In genomic region chr11:73203322-73203721, GRCh38 we compare ENCODE assay signal across 23 cellular contexts. TPM values are rescaled to one million over a fixed set of nuclear protein-coding genes. Genes with fewer than 3 reads are reported as not detected.
DNase-seq lines count a peak whose midpoint lies in the region; ATAC-seq and TF ChIP-seq lines count a peak whose summit lies in the region.
"Had no signal": no experiment of that assay in that cellular context is flagged by ENCODE, and none has a peak within 500 bp of the region (broad histone marks: within the 10 kb centered on the region; RNA-seq: fewer than 3 reads in every experiment).

No MANE protein-coding gene starts in this region.

- no peaks in the 10 kb centered on the region for H3K27me3 Mint-ChIP-seq in chondrocyte (ENCODE audit: low read depth)
- H3K27me3 Mint-ChIP-seq in type B pancreatic cell, result no peaks in the 10 kb centered on the region
- H3K27me3 Mint-ChIP-seq in activated T-helper 17 cell treated with anti-CD3 and anti-CD28 coated beads, Interleukin-2, amount 50 U/mL, for 72 hours, result peaks cover 15% of the 10 kb centered on the region

- no peaks in the 10 kb centered on the region for H3K36me3 ChIP-seq in right lobe of liver

- peaks cover 0 to 33% (median 2%) of the 10 kb centered on the region in 4 donors for H3K4me1 ChIP-seq in right lobe of liver

- H3K27ac Mint-ChIP-seq in chondrocyte (ENCODE audit: unreplicated experiment) (no peak overlapping the region), type B pancreatic cell (no peak overlapping the region)
- H3K27ac Mint-ChIP-seq in activated T-helper 17 cell treated with anti-CD3 and anti-CD28 coated beads, Interleukin-2, amount 50 U/mL, for 72 hours, result no peak overlapping the region
- H3K27ac Mint-ChIP-seq: CD8-positive, alpha-beta memory T cell had no signal

- DNase-seq in NCI-H82 (lab: John Stamatoyannopoulos, UW) (peak; percentile 6), NCI-H82 treated with DMSO at 0.1 percent for 48 hours (lab: John Stamatoyannopoulos, UW; ENCODE audit: unreplicated experiment) (no peak), chondrocyte (ENCODE audit: low spot score) (peak; percentile 13), right lobe of liver (peak in 1 of 3 donors; percentile 78), type B pancreatic cell (ENCODE audit: extremely low spot score, unreplicated experiment) (no peak), DMS 273 treated with DMSO at 0.1 percent for 48 hours (lab: John Stamatoyannopoulos, UW) (no peak), DMS114 treated with DMSO at 0.1 percent for 48 hours (lab: John Stamatoyannopoulos, UW; ENCODE audit: unreplicated experiment) (no peak)
- DNase-seq: C1 segment of cervical spinal cord; CD8-positive, alpha-beta memory T cell; EL; GF-D8; NCI-H1105 treated with DMSO at 0.1 percent for 48 hours; NCI-H187; NCI-H446; NCI-H526; PC-9; SHP77 treated with DMSO at 0.1 percent for 48 hours had no signal

- TF ChIP-seq POLR2A in right lobe of liver (IDR thresholded peaks at IDR 0.05), result no peak

- WGBS in right lobe of liver (ENCODE audit: insufficient coverage, low coverage, low lambda C conversion rate, missing lambda C conversion rate), result 36% methylated on average over 6 of the region's 6 CpGs

- H3K27ac ChIP-seq in right lobe of liver, result no peak overlapping the region
- H3K27ac ChIP-seq: 22Rv1, KMS-11, PC-9, RWPE1, SK-N-MC had no signal

- no peak overlapping the region for H3K4me3 Mint-ChIP-seq in chondrocyte (ENCODE audit: unreplicated experiment)
- peak overlapping the region; percentile 9 for H3K4me3 Mint-ChIP-seq in type B pancreatic cell
- H3K4me3 Mint-ChIP-seq in activated T-helper 17 cell treated with anti-CD3 and anti-CD28 coated beads, Interleukin-2, amount 50 U/mL, for 72 hours, result no peak overlapping the region
- H3K4me3 Mint-ChIP-seq: CD8-positive, alpha-beta memory T cell had no signal

- no peaks in the 10 kb centered on the region for H3K9me3 ChIP-seq in right lobe of liver

- H3K9me3 Mint-ChIP-seq in chondrocyte (ENCODE audit: low read depth) (no peaks in the 10 kb centered on the region), type B pancreatic cell (peaks cover 4% of the 10 kb centered on the region)
- no peaks in the 10 kb centered on the region for H3K9me3 Mint-ChIP-seq in activated T-helper 17 cell treated with anti-CD3 and anti-CD28 coated beads, Interleukin-2, amount 50 U/mL, for 72 hours
- H3K9me3 Mint-ChIP-seq: CD8-positive, alpha-beta memory T cell had no signal

- H3K4me1 Mint-ChIP-seq in chondrocyte (ENCODE audit: low read depth) (no peaks in the 10 kb centered on the region), type B pancreatic cell (ENCODE audit: unreplicated experiment) (peaks cover 20% of the 10 kb centered on the region)
- no peaks in the 10 kb centered on the region for H3K4me1 Mint-ChIP-seq in activated T-helper 17 cell treated with anti-CD3 and anti-CD28 coated beads, Interleukin-2, amount 50 U/mL, for 72 hours
- H3K4me1 Mint-ChIP-seq: CD8-positive, alpha-beta memory T cell had no signal

- H3K36me3 Mint-ChIP-seq in chondrocyte (ENCODE audit: low read depth) (peaks cover 2% of the 10 kb centered on the region), type B pancreatic cell (no peaks in the 10 kb centered on the region)
- H3K36me3 Mint-ChIP-seq in activated T-helper 17 cell treated with anti-CD3 and anti-CD28 coated beads, Interleukin-2, amount 50 U/mL, for 72 hours (ENCODE audit: low read depth), result no peaks in the 10 kb centered on the region

- intact Hi-C loops in right lobe of liver (cut with DNase I), result no loop called here

- peak; percentile 59 to 82 (median 80) for ATAC-seq in right lobe of liver
- no peak for ATAC-seq in activated T-helper 17 cell treated with anti-CD3 and anti-CD28 coated beads, Interleukin-2, amount 50 U/mL, for 72 hours (replicated peaks)

- TF ChIP-seq CTCF in chondrocyte (IDR thresholded peaks at IDR 0.05) (no peak), right lobe of liver (IDR thresholded peaks at IDR 0.05) (no peak), type B pancreatic cell (conservative IDR thresholded peaks at IDR 0.05) (no peak)

- H3K27me3 ChIP-seq in right lobe of liver, result no peaks in the 10 kb centered on the region

- H3K4me3 ChIP-seq in right lobe of liver, result no peak overlapping the region
- H3K4me3 ChIP-seq: PC-9, SK-N-MC had no signal

RNA-seq across cellular contexts. Expression of gene P2RY2, which starts 14.8 kb away (rescaled TPM):
- 0.32 TPM in 1 of 3 replicates, not detected in the others for total RNA-seq in chondrocyte
- total RNA-seq in right lobe of liver, result 1 to 10 TPM; 2.6 to 5.1 (median 3.5) TPM
- total RNA-seq in type B pancreatic cell (ENCODE audit: low replicate concordance), result 12.1 and 25.3 TPM in 2 replicates
- total RNA-seq in activated T-helper 17 cell treated with anti-CD3 and anti-CD28 coated beads, Interleukin-2, amount 50 U/mL, for 72 hours, result not detected
- total RNA-seq: CD8-positive, alpha-beta memory T cell; H4 had no signal

Comparison
In these comparisons a context has a peak if more than half of its experiments do, and no peak if none do; other contexts are left out.
1. DNase-seq: peak in NCI-H82 (single experiment) and chondrocyte (single experiment); none in NCI-H82 treated with DMSO at 0.1 percent for 48 hours (single experiment), type B pancreatic cell (single experiment), DMS 273 treated with DMSO at 0.1 percent for 48 hours (single experiment) and DMS114 treated with DMSO at 0.1 percent for 48 hours (single experiment).